In genomic region chr9:76620586-76620985, GRCh38 we compare ENCODE assay signal across 17 cellular contexts.
DNase-seq lines count a peak whose midpoint lies in the region; ATAC-seq, FAIRE-seq and TF ChIP-seq lines count a peak whose summit lies in the region.
"Had no signal": no experiment of that assay in that cellular context is flagged by ENCODE, and none has a peak within 500 bp of the region (broad histone marks: within the 10 kb centered on the region; RNA-seq: fewer than 3 reads in every experiment).

No MANE protein-coding gene starts in this region.

- H3K36me3 ChIP-seq in cardiac muscle cell = no peaks in the 10 kb centered on the region
- no peaks in the 10 kb centered on the region for H3K36me3 ChIP-seq in upper lobe of right lung
- H3K36me3 ChIP-seq in pancreas = no peaks in the 10 kb centered on the region
- no peaks in the 10 kb centered on the region for H3K36me3 ChIP-seq in small intestine (ENCODE audit: control insufficient read depth in 2 of 2, insufficient read depth in 2 of 2, low read length in 2 of 2)
- H3K36me3 ChIP-seq: SJSA1 had no signal

- ATAC-seq in right cardiac atrium (no peak), upper lobe of right lung (no peak), pancreas (no peak)

- DNase-seq in cardiac muscle cell (ENCODE audit: low read depth in 1 of 2, low spot score in 1 of 2) = peak in 1 of 2 donors; percentile 43
- no peak for DNase-seq in right cardiac atrium
- DNase-seq in astrocyte of the hippocampus (ENCODE audit: low read depth, low spot score) = peak; percentile 27
- peak; percentile 50 for DNase-seq in fibroblast of peridontal ligament (ENCODE audit: extremely low read depth)
- no peak for DNase-seq in upper lobe of right lung
- DNase-seq in pancreas = no peak
- no peak for DNase-seq in GM12892 (ENCODE audit: insufficient read length)
- no peak for DNase-seq in small intestine
- DNase-seq: CD4-positive, alpha-beta T cell; H7; MV-4-11; NCI-H1417; NCI-H1930; NCI-H526 treated with DMSO at 0.1 percent for 48 hours; PC-9 had no signal

- H3K9me3 ChIP-seq in cardiac muscle cell (ENCODE audit: low read depth) (no peaks in the 10 kb centered on the region), right cardiac atrium (ENCODE audit: control insufficient read depth, low read length) (no peaks in the 10 kb centered on the region), upper lobe of right lung (no peaks in the 10 kb centered on the region), pancreas (no peaks in the 10 kb centered on the region), small intestine (ENCODE audit: control insufficient read depth, low read depth) (no peaks in the 10 kb centered on the region)
- H3K9me3 ChIP-seq: SJSA1 had no signal

- H3K27me3 ChIP-seq in cardiac muscle cell (no peaks in the 10 kb centered on the region), right cardiac atrium (ENCODE audit: control insufficient read depth, insufficient read depth) (no peaks in the 10 kb centered on the region), upper lobe of right lung (no peaks in the 10 kb centered on the region), pancreas (no peaks in the 10 kb centered on the region), small intestine (ENCODE audit: control insufficient read depth in 2 of 2, insufficient read depth in 2 of 2, low read length in 2 of 2) (no peaks in the 10 kb centered on the region)
- H3K27me3 ChIP-seq: SJSA1 had no signal

- TF ChIP-seq CTCF in cardiac muscle cell (IDR thresholded peaks at IDR 0.05; ENCODE audit: low read depth, low read length) = no peak
- TF ChIP-seq CTCF in upper lobe of right lung (IDR thresholded peaks at IDR 0.05) = no peak
- TF ChIP-seq CTCF in pancreas (IDR thresholded peaks at IDR 0.05) = no peak

- WGBS in right cardiac atrium = 34% methylated on average over 3 of the region's 3 CpGs
- WGBS in pancreas, 2 donors = 72 to 79% methylated on average over 3 of the region's 3 CpGs
- WGBS in small intestine, 3 donors = 50 to 70% (median 64%) methylated on average over 3 of the region's 3 CpGs

- intact Hi-C loops in right cardiac atrium (cut with DNase I) = no loop called here
- intact Hi-C loops in upper lobe of right lung (cut with DNase I) = no loop called here
- intact Hi-C loops in pancreas (cut with DNase I) = no loop called here

- H3K27ac ChIP-seq in cardiac muscle cell = peak overlapping the region; percentile 37
- H3K27ac ChIP-seq in right cardiac atrium (ENCODE audit: low read length) = no peak overlapping the region
- H3K27ac ChIP-seq in upper lobe of right lung = peak overlapping the region; percentile 21
- no peak overlapping the region for H3K27ac ChIP-seq in pancreas
- no peak overlapping the region for H3K27ac ChIP-seq in small intestine (ENCODE audit: low read depth in 1 of 2, low read length in 1 of 2)
- H3K27ac ChIP-seq: PC-9, SJSA1 had no signal

- H3K4me3 ChIP-seq in cardiac muscle cell (no peak overlapping the region), right cardiac atrium (ENCODE audit: low read length) (no peak overlapping the region), upper lobe of right lung (no peak overlapping the region), pancreas (no peak overlapping the region), small intestine (ENCODE audit: low read depth in 1 of 2, low read length in 2 of 2) (no peak overlapping the region)
- H3K4me3 ChIP-seq: PC-9, SJSA1 had no signal

- no peak for FAIRE-seq in pancreas (lab: Jason Lieb, UNC)
- no peak for FAIRE-seq in GM12892 (lab: Jason Lieb, UNC)
- no peak for FAIRE-seq in small intestine (lab: Jason Lieb, UNC)
- FAIRE-seq: A204.1 had no signal

- H3K4me1 ChIP-seq in cardiac muscle cell (ENCODE audit: low read depth) (peaks cover 12% of the 10 kb centered on the region), right cardiac atrium (ENCODE audit: control insufficient read depth, insufficient read depth, low read length) (peaks cover 4% of the 10 kb centered on the region), upper lobe of right lung (peaks cover 32% of the 10 kb centered on the region), pancreas (peaks cover 0 to 27% (median 0%) of the 10 kb centered on the region in 3 donors), small intestine (ENCODE audit: control insufficient read depth in 2 of 2, insufficient read depth in 1 of 2, low read depth in 1 of 2, low read length in 1 of 2) (peaks cover 11 to 20% of the 10 kb centered on the region in 2 donors)

- TF ChIP-seq POLR2A in GM12892 (IDR thresholded peaks at IDR 0.05; ENCODE audit: low read depth, low read length) = no peak

Comparison
In these comparisons a context has a peak if more than half of its experiments do, and no peak if none do; other contexts are left out.
1. H3K27ac ChIP-seq: peak in cardiac muscle cell (single experiment) and upper lobe of right lung (single experiment); none in right cardiac atrium (single experiment), pancreas (0 of 4) and small intestine (0 of 2).
2. DNase-seq: peak in astrocyte of the hippocampus (single experiment) and fibroblast of peridontal ligament (single experiment); none in right cardiac atrium (0 of 3), upper lobe of right lung (single experiment), pancreas (0 of 6), GM12892 (single experiment) and small intestine (single experiment).